ENCODE assay signal across 19 cellular contexts in genomic region chr18:71040161-71040560, GRCh38.
"Had no signal": no experiment of that assay in that cellular context is flagged by ENCODE, and none has a peak within 500 bp of the region (broad histone marks: within the 10 kb centered on the region; RNA-seq: fewer than 3 reads in every experiment).

No MANE protein-coding gene starts in this region.

- H3K4me1 ChIP-seq: adrenal gland had no signal

- H3K27me3 ChIP-seq: adrenal gland, cardiac muscle cell had no signal

- DNase-seq: activated CD4-positive, alpha-beta T cell treated with anti-CD3 and anti-CD28 coated beads for 4 hours; activated CD8-positive, alpha-beta memory T cell treated with anti-CD3 and anti-CD28 coated beads, Interleukin-2, amount 50 U/mL, for 4 hours; activated CD8-positive, alpha-beta T cell treated with anti-CD3 and anti-CD28 coated beads for 36 hours; activated gamma-delta T cell treated with Interleukin-2 at 50 U/mL for 16 hours; activated naive CD4-positive, alpha-beta T cell treated with anti-CD3 and anti-CD28 coated beads, Interleukin-2, amount 10 ng/mL, durations not matched to agents 7 days and 5 days; activated naive CD8-positive, alpha-beta T cell treated with anti-CD3 and anti-CD28 coated beads, Interleukin-2, amount 10 ng/mL, durations not matched to agents 7 days and 5 days; activated T-cell treated with anti-CD3 and anti-CD28 coated beads, Interleukin-2, amount 50 U/mL, for 72 hours; adrenal gland; anterior cingulate cortex; Karpas-422; NCI-H146; NCI-H187 treated with DMSO at 0.1 percent for 48 hours; NCI-H2081 treated with DMSO at 0.1 percent for 48 hours; NCI-H526 treated with DMSO at 0.1 percent for 48 hours; NCI-H82; SHP77 treated with DMSO at 0.1 percent for 48 hours had no signal

- ATAC-seq: activated CD4-positive, CD25-positive, alpha-beta regulatory T cell treated with anti-CD3 and anti-CD28 coated beads, Interleukin-2, amount 50 U/mL, for 24 hours; activated CD8-positive, alpha-beta T cell treated with anti-CD3 and anti-CD28 coated beads for 36 hours; activated T-cell treated with anti-CD3 and anti-CD28 coated beads, Interleukin-2, amount 50 U/mL, for 72 hours; K562 had no signal

- H3K27ac ChIP-seq: adrenal gland, cardiac muscle cell had no signal

- H3K36me3 ChIP-seq: adrenal gland, cardiac muscle cell had no signal

- H3K4me3 ChIP-seq: adrenal gland, cardiac muscle cell, K562 had no signal
